26 cellular contexts compared by ENCODE assay signal in genomic region chr22:27635435-27635834, GRCh38.
"Had no signal": no experiment of that assay in that cellular context is flagged by ENCODE, and none has a peak within 500 bp of the region (broad histone marks: within the 10 kb centered on the region; RNA-seq: fewer than 3 reads in every experiment).

No MANE protein-coding gene starts in this region.

- H3K4me3 ChIP-seq: heart right ventricle, hepatocyte, left lung, lower lobe of right lung, pancreas, prostate gland, stomach, testis, thyroid gland, transverse colon, upper lobe of left lung had no signal

- H3K27ac ChIP-seq: hepatocyte, left lung, lower lobe of right lung, pancreas, prostate gland, stomach, testis, thyroid gland, transverse colon, upper lobe of left lung had no signal

- H3K36me3 ChIP-seq: heart right ventricle, left lung, lower lobe of right lung, pancreas, prostate gland, stomach, thyroid gland, transverse colon, upper lobe of left lung had no signal

- H3K27ac Mint-ChIP-seq: naive thymus-derived CD4-positive, alpha-beta T cell; natural killer cell treated with Interleukin-12 subunit alpha and Interleukin-12 subunit beta and Interleukin-15 and Interleukin-18, amount 100 ng/mL, for 72 hours; stimulated activated naive B cell treated with anti-CD40 and anti-IgM and Interleukin-4, amounts not matched to agents 10 μg/mL and 1 μg/mL and 100 μg/mL, for 72 hours had no signal

- FAIRE-seq: keratinocyte, pancreas, small intestine had no signal

- H3K4me2 ChIP-seq: hepatocyte had no signal

- H3K4me1 Mint-ChIP-seq: naive thymus-derived CD4-positive, alpha-beta T cell; stimulated activated naive B cell treated with anti-CD40 and anti-IgM and Interleukin-4, amounts not matched to agents 10 μg/mL and 1 μg/mL and 100 μg/mL, for 72 hours had no signal

- H3K4me3 Mint-ChIP-seq: naive thymus-derived CD4-positive, alpha-beta T cell; natural killer cell treated with Interleukin-12 subunit alpha and Interleukin-12 subunit beta and Interleukin-15 and Interleukin-18, amount 100 ng/mL, for 72 hours; stimulated activated naive B cell treated with anti-CD40 and anti-IgM and Interleukin-4, amounts not matched to agents 10 μg/mL and 1 μg/mL and 100 μg/mL, for 72 hours had no signal

- H3K79me2 ChIP-seq: hepatocyte had no signal

- H3K36me3 Mint-ChIP-seq: naive thymus-derived CD4-positive, alpha-beta T cell; natural killer cell treated with Interleukin-12 subunit alpha and Interleukin-12 subunit beta and Interleukin-15 and Interleukin-18, amount 100 ng/mL, for 72 hours; stimulated activated naive B cell treated with anti-CD40 and anti-IgM and Interleukin-4, amounts not matched to agents 10 μg/mL and 1 μg/mL and 100 μg/mL, for 72 hours had no signal

- ATAC-seq: heart right ventricle; left colon; left lung; lower lobe of right lung; naive thymus-derived CD4-positive, alpha-beta T cell; natural killer cell treated with Interleukin-12 subunit alpha and Interleukin-12 subunit beta and Interleukin-15 and Interleukin-18, amount 100 ng/mL, for 72 hours; pancreas; sciatic nerve; stimulated activated naive B cell treated with anti-CD40 and anti-IgM and Interleukin-4, amounts not matched to agents 10 μg/mL and 1 μg/mL and 100 μg/mL, for 72 hours; stimulated activated naive CD8-positive, alpha-beta T cell treated with anti-CD3 and anti-CD28 coated beads, Interleukin-15, Interleukin-2, amounts not matched to agents 100 U/mL and 50 U/mL, for 24 hours had no signal

- H3K9me3 ChIP-seq: heart right ventricle, left lung, lower lobe of right lung, pancreas, prostate gland, stomach, testis, thyroid gland, transverse colon, upper lobe of left lung had no signal

- DNase-seq: heart right ventricle; kidney glomerular epithelial cell; left colon; left lung; lower lobe of right lung; mammary epithelial cell; mesenchymal stem cell; naive thymus-derived CD4-positive, alpha-beta T cell; nucleus accumbens; retina; small intestine; stimulated activated CD4-positive, alpha-beta T cell treated with anti-CD3 and anti-CD28 coated beads, Interleukin-1b, Interleukin-23, amount 100 ng/mL, for 48 hours; stimulated activated CD4-positive, alpha-beta T cell treated with anti-CD3 and anti-CD28 coated beads, Interleukin-2, amount 100 ng/mL, for 48 hours; stimulated activated naive B cell treated with anti-CD40 and anti-IgM and Interleukin-4, amounts not matched to agents 10 μg/mL and 1 μg/mL and 100 μg/mL, for 72 hours; stimulated activated naive CD8-positive, alpha-beta T cell treated with anti-CD3 and anti-CD28 coated beads, Interleukin-15, Interleukin-2, amounts not matched to agents 100 U/mL and 50 U/mL, for 24 hours; stomach; testis; thyroid gland; transverse colon; upper lobe of left lung had no signal

- H2AFZ ChIP-seq: hepatocyte had no signal

- H3K27me3 ChIP-seq: hepatocyte, pancreas, testis, thyroid gland, upper lobe of left lung had no signal

- H3K9me3 Mint-ChIP-seq: natural killer cell treated with Interleukin-12 subunit alpha and Interleukin-12 subunit beta and Interleukin-15 and Interleukin-18, amount 100 ng/mL, for 72 hours had no signal

- H3K4me1 ChIP-seq: left lung, lower lobe of right lung, pancreas, prostate gland, testis, thyroid gland, transverse colon had no signal
